18 cellular contexts compared by ENCODE assay signal in the genomic region with DNA sequence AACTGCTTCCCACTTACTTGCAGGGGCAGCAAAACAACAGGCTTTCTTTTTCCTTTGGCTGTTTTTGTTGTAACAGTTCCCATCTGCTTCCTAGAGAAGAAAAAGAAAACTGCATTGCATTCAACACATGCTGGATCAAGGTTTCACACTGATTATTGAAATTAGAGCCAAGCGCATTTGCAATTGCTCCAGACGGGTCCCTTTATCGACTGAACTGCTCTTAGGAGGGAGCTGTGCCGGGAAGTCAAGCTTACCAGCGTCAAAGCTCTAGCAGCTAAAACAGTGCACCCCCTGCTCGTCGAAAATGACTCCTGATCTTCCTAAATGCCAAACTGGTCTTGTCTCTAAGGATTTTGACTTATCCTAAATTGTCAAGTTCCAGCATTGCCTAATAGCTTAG.
DNase-seq lines count a peak whose midpoint lies in the region; ATAC-seq and TF ChIP-seq lines count a peak whose summit lies in the region.
"Had no signal": no experiment of that assay in that cellular context is flagged by ENCODE, and none has a peak within 500 bp of the region (broad histone marks: within the 10 kb centered on the region; RNA-seq: fewer than 3 reads in every experiment).

No MANE protein-coding gene starts in this region.

- peak overlapping the region; percentile 3 for H3K4me2 ChIP-seq in mesenchymal stem cell (ENCODE audit: low read length, poor library complexity, severe bottlenecking)

- no peaks in the 10 kb centered on the region for H3K36me3 ChIP-seq in mesenchymal stem cell (ENCODE audit: control insufficient read depth in 1 of 2, insufficient read depth in 2 of 2, low read depth in 1 of 2, low read length in 2 of 2)
- H3K36me3 ChIP-seq in brain microvascular endothelial cell (replicated peaks), result no peaks in the 10 kb centered on the region
- H3K36me3 ChIP-seq: lower lobe of right lung, pancreas, upper lobe of left lung had no signal

- no peak overlapping the region for H4K8ac ChIP-seq in mesenchymal stem cell (ENCODE audit: low read length)

- no peak overlapping the region for H3K4me3 ChIP-seq in AG10803 (ENCODE audit: low read length)
- peak overlapping the region in 1 of 2 experiments; percentile 66 for H3K4me3 ChIP-seq in mesenchymal stem cell (ENCODE audit: insufficient read depth in 1 of 2, low read depth in 1 of 2, low read length in 2 of 2)
- H3K4me3 ChIP-seq in brain microvascular endothelial cell (ENCODE audit: low read depth, low read length), result no peak overlapping the region
- H3K4me3 ChIP-seq: lower lobe of right lung, pancreas, upper lobe of left lung had no signal

- peak; percentile 0 for DNase-seq in AG10803 (ENCODE audit: low read depth)
- DNase-seq in NCI-H146 (lab: John Stamatoyannopoulos, UW), result peak; percentile 41
- no peak for DNase-seq in endothelial cell (ENCODE audit: low spot score)
- DNase-seq in mesenchymal stem cell, result no peak
- no peak for DNase-seq in GM19240 (ENCODE audit: insufficient read length, low spot score)
- no peak for DNase-seq in brain microvascular endothelial cell
- DNase-seq: activated CD4-positive, alpha-beta T cell treated with anti-CD3 and anti-CD28 coated beads for 48 hours; DMS153; lower lobe of right lung; NCI-H1092 treated with DMSO at 0.1 percent for 48 hours; NCI-H510A treated with DMSO at 0.1 percent for 48 hours; stimulated activated CD8-positive, alpha-beta memory T cell treated with anti-CD3 and anti-CD28 coated beads, Interleukin-4, amount 100 ng/mL, for 48 hours had no signal

- TF ChIP-seq CTCF in AG10803 (conservative IDR thresholded peaks at IDR 0.05; ENCODE audit: low read length) (no peak), endothelial cell (IDR thresholded peaks at IDR 0.05; ENCODE audit: unreplicated experiment) (no peak), brain microvascular endothelial cell (IDR thresholded peaks at IDR 0.05; ENCODE audit: low read depth, low read length, missing control alignments) (no peak)

- H3K23ac ChIP-seq in mesenchymal stem cell (ENCODE audit: low read length in 2 of 2), result no peak overlapping the region

- no peak overlapping the region for H2BK120ac ChIP-seq in mesenchymal stem cell (ENCODE audit: low read depth, low read length)

- no peak overlapping the region for H4K91ac ChIP-seq in mesenchymal stem cell (ENCODE audit: low read length)

- H3K4me3 Mint-ChIP-seq in endothelial cell (ENCODE audit: unreplicated experiment), result no peak overlapping the region
- H3K4me3 Mint-ChIP-seq: T-helper 1 cell treated with Interleukin-12 subunit alpha and Interleukin-12 subunit beta and Interleukin-4 antibody, amounts not matched to agents 30 μg/mL and 1 μg/mL, for 36 hours had no signal

- H3K36me3 Mint-ChIP-seq in endothelial cell (ENCODE audit: low read depth, unreplicated experiment), result no peaks in the 10 kb centered on the region

- no peak overlapping the region for H3K27ac ChIP-seq in mesenchymal stem cell (ENCODE audit: low read length, poor library complexity, severe bottlenecking)
- H3K27ac ChIP-seq in brain microvascular endothelial cell, result no peak overlapping the region
- H3K27ac ChIP-seq: lower lobe of right lung, pancreas, upper lobe of left lung had no signal

- H2BK15ac ChIP-seq in mesenchymal stem cell (ENCODE audit: low read depth, poor library complexity, severe bottlenecking), result no peak overlapping the region

- H2BK5ac ChIP-seq in mesenchymal stem cell (ENCODE audit: low read depth, low read length, poor library complexity, severe bottlenecking), result no peak overlapping the region

- H3K27me3 Mint-ChIP-seq in endothelial cell (ENCODE audit: unreplicated experiment), result no peaks in the 10 kb centered on the region

- no peak overlapping the region for H3K18ac ChIP-seq in mesenchymal stem cell (ENCODE audit: low read depth in 1 of 2, low read length in 2 of 2)

- peaks cover 26% of the 10 kb centered on the region for H3K4me1 Mint-ChIP-seq in endothelial cell (ENCODE audit: unreplicated experiment)

- no peak overlapping the region for H3K14ac ChIP-seq in mesenchymal stem cell (ENCODE audit: low read length in 2 of 2)

- no peak overlapping the region for H2AK5ac ChIP-seq in mesenchymal stem cell (ENCODE audit: low read length, severe bottlenecking)

- no peaks in the 10 kb centered on the region for H3K79me1 ChIP-seq in mesenchymal stem cell (replicated peaks; ENCODE audit: low read length, poor library complexity, severe bottlenecking)

- H2BK12ac ChIP-seq in mesenchymal stem cell (ENCODE audit: low read length in 2 of 2), result no peak overlapping the region

- H3K27me3 ChIP-seq in mesenchymal stem cell (ENCODE audit: control insufficient read depth in 1 of 2, insufficient read depth in 1 of 2, low read length in 2 of 2) (no peaks in the 10 kb centered on the region), brain microvascular endothelial cell (replicated peaks) (no peaks in the 10 kb centered on the region)
- H3K27me3 ChIP-seq: pancreas, upper lobe of left lung had no signal

- H3K27ac Mint-ChIP-seq in endothelial cell (ENCODE audit: unreplicated experiment), result peak overlapping the region; percentile 33
- H3K27ac Mint-ChIP-seq: T-helper 1 cell treated with Interleukin-12 subunit alpha and Interleukin-12 subunit beta and Interleukin-4 antibody, amounts not matched to agents 30 μg/mL and 1 μg/mL, for 36 hours had no signal

- in situ Hi-C loops in brain microvascular endothelial cell (cut with HindIII; ENCODE audit: low pct_ligation_motif_present, low sequenced_read_pairs), result no loop called here

- ATAC-seq in GM21825 (IDR thresholded peaks at IDR 0.05; ENCODE audit: unreplicated experiment), result no peak
- no peak for ATAC-seq in GM18498 (IDR thresholded peaks at IDR 0.05; ENCODE audit: unreplicated experiment)
- ATAC-seq: lower lobe of right lung, Panc1, pancreas had no signal

- no peak overlapping the region for H2AFZ ChIP-seq in mesenchymal stem cell (ENCODE audit: low read depth, low read length)

- H3K9ac ChIP-seq in mesenchymal stem cell (ENCODE audit: low read length), result peak overlapping the region; percentile 48

- no peaks in the 10 kb centered on the region for H3K9me3 Mint-ChIP-seq in endothelial cell (ENCODE audit: unreplicated experiment)
- H3K9me3 Mint-ChIP-seq: T-helper 1 cell treated with Interleukin-12 subunit alpha and Interleukin-12 subunit beta and Interleukin-4 antibody, amounts not matched to agents 30 μg/mL and 1 μg/mL, for 36 hours had no signal

- H3K9me3 ChIP-seq in mesenchymal stem cell (ENCODE audit: control insufficient read depth, low read length), result no peaks in the 10 kb centered on the region
- H3K9me3 ChIP-seq: lower lobe of right lung, pancreas, upper lobe of left lung had no signal

- WGBS in mesenchymal stem cell, result 30% methylated on average over 7 of the region's 7 CpGs

- H3K4ac ChIP-seq in mesenchymal stem cell (ENCODE audit: low read depth in 1 of 2, low read length in 2 of 2), result no peak overlapping the region

- peaks cover 2% of the 10 kb centered on the region for H3K4me1 ChIP-seq in mesenchymal stem cell (ENCODE audit: control insufficient read depth, insufficient read depth, low read depth, low read length)
- H3K4me1 ChIP-seq: pancreas had no signal

Comparison
In these comparisons a context has a peak if more than half of its experiments do, and no peak if none do; other contexts are left out.
1. DNase-seq: peak in AG10803 (single experiment) and NCI-H146 (single experiment); none in endothelial cell (single experiment), mesenchymal stem cell (single experiment), GM19240 (single experiment) and brain microvascular endothelial cell (single experiment).